Comparison of ENCODE assay signal across 15 cellular contexts in genomic region chr3:122184591-122184929, GRCh38. TPM values are rescaled to one million over a fixed set of nuclear protein-coding genes. Genes with fewer than 3 reads are reported as not detected.
A peak's percentile ranks its signal among the peaks of the same experiment; 100 is the strongest.
DNase-seq lines count a peak whose midpoint lies in the region; ATAC-seq, FAIRE-seq and TF ChIP-seq lines count a peak whose summit lies in the region.
"Had no signal": no experiment of that assay in that cellular context is flagged by ENCODE, and none has a peak within 500 bp of the region (broad histone marks: within the 10 kb centered on the region; RNA-seq: fewer than 3 reads in every experiment).

No MANE protein-coding gene starts in this region.

- H2AFZ ChIP-seq in GM12878 (ENCODE audit: control insufficient read depth, low read depth, low read length) (no peak overlapping the region; the same call in 1 of the 2 replicates), keratinocyte (ENCODE audit: control insufficient read depth, low read length) (no peak overlapping the region)

- intact Hi-C loops in GM12878 (cut with micrococcal nuclease; ENCODE audit: unreplicated experiment), result no loop called here

- peaks cover 0 to 9% of the 10 kb centered on the region in 2 experiments; a peak in 2 of 4 replicates for H3K27me3 ChIP-seq in GM12878 (replicated peaks in 1 of 2; ENCODE audit: control insufficient read depth in 2 of 2, insufficient read depth in 2 of 2, low read length in 1 of 2)
- peaks cover 46% of the 10 kb centered on the region for H3K27me3 ChIP-seq in keratinocyte (ENCODE audit: control insufficient read depth, extremely low read depth, insufficient read depth, low read length)
- H3K27me3 ChIP-seq: SJCRH30, uterus had no signal

- H4K20me1 ChIP-seq in GM12878 (ENCODE audit: control insufficient read depth, insufficient read depth), result no peaks in the 10 kb centered on the region
- no peaks in the 10 kb centered on the region for H4K20me1 ChIP-seq in keratinocyte (ENCODE audit: control insufficient read depth, extremely low read depth, insufficient read depth, low read length)

- TF ChIP-seq RAD21 in GM12878 (IDR thresholded peaks at IDR 0.05; ENCODE audit: insufficient read depth, low read depth, low read length), result no peak

- RAD21 ChIA-PET in GM12878 (lab: Charles Lee; ENCODE audit: unreplicated experiment), result interaction anchor here (1.3 to 1.5 kb wide), 2 partner anchors 49 to 72 kb away, joined by 3 to 6 read pairs; no protein-coding TSS in a partner anchor

- H3K79me2 ChIP-seq in GM12878 (ENCODE audit: control insufficient read depth, insufficient read depth, low read length), result no peaks in the 10 kb centered on the region
- H3K79me2 ChIP-seq in keratinocyte (ENCODE audit: control insufficient read depth, insufficient read depth, low read length), result no peaks in the 10 kb centered on the region

- 0 out of 2 replicates have a peak, but pooled peaks cover 4% of the 10 kb centered on the region for H3K4me1 ChIP-seq in GM12878 (ENCODE audit: control insufficient read depth, insufficient read depth, low read length)
- no peaks in the 10 kb centered on the region for H3K4me1 ChIP-seq in keratinocyte (ENCODE audit: control insufficient read depth, extremely low read depth, insufficient read depth, low read length)
- H3K4me1 ChIP-seq: SJCRH30, uterus had no signal

- H3K4me3 ChIP-seq in GM12878, result peak overlapping the region; percentile 59; the same call in 1 of the 2 replicates
- H3K4me3 ChIP-seq in keratinocyte (ENCODE audit: control insufficient read depth in 2 of 3, extremely low read depth in 1 of 3, insufficient read depth in 2 of 3, low read depth in 1 of 3, low read length in 3 of 3), result no peak overlapping the region
- H3K4me3 ChIP-seq: SJCRH30, uterus had no signal

- TF ChIP-seq CTCF in GM12878 (IDR thresholded peaks at IDR 0.05 in 2 of 3, conservative IDR thresholded peaks at IDR 0.05 in 1 of 3; ENCODE audit: control insufficient read depth in 2 of 3, extremely low read depth in 1 of 3, insufficient read depth in 1 of 3, low read depth in 3 of 3, low read length in 3 of 3), result no peak
- no peak for TF ChIP-seq CTCF in keratinocyte (optimal IDR thresholded peaks at IDR 0.05 in 1 of 3, IDR thresholded peaks at IDR 0.05 in 1 of 3, conservative IDR thresholded peaks at IDR 0.05 in 1 of 3; ENCODE audit: extremely low read depth in 1 of 3, insufficient read depth in 2 of 3, low read length in 3 of 3)
- TF ChIP-seq CTCF in D721Med (IDR thresholded peaks at IDR 0.05; ENCODE audit: insufficient read depth, missing control alignments), result no peak
- TF ChIP-seq CTCF in GM13976 (IDR thresholded peaks at IDR 0.05; ENCODE audit: borderline replicate concordance, control extremely low read depth, extremely low read depth, insufficient read depth, missing control alignments), result no peak

- no peak for DNase-seq in GM12878 (ENCODE audit: low read depth, low spot score)
- DNase-seq in keratinocyte (ENCODE audit: low read depth, low spot score), result no peak
- DNase-seq in retina, result peak; percentile 29
- no peak for DNase-seq in NCI-H2081 treated with DMSO at 0.1 percent for 48 hours (lab: John Stamatoyannopoulos, UW)
- DNase-seq in D721Med (ENCODE audit: insufficient read length, low spot score), result no peak
- DNase-seq in GM13976 (ENCODE audit: low spot score), result no peak
- DNase-seq: activated naive CD4-positive, alpha-beta T cell treated with Interleukin-2 at 50 U/mL for 16 hours; brain microvascular endothelial cell; SJCRH30; uterus had no signal

- TF ChIP-seq POLR2A in GM12878 (IDR thresholded peaks at IDR 0.05; ENCODE audit: low read depth, low read length), result no peak

- dilution Hi-C loops in keratinocyte (cut with MboI; ENCODE audit: extremely low pct_ligation_motif_present, low sequenced_read_pairs), result no loop called here

- POLR2A ChIA-PET in GM12878 (lab: Charles Lee), result no interaction called here

- H3K4me2 ChIP-seq in GM12878 (ENCODE audit: control insufficient read depth, insufficient read depth) (peak overlapping the region; percentile 12), keratinocyte (ENCODE audit: control insufficient read depth, extremely low read depth, insufficient read depth, low read depth, low read length) (peak overlapping the region; percentile 74)

- no peak overlapping the region for H3K27ac ChIP-seq in GM12878 (ENCODE audit: control insufficient read depth, insufficient read depth)
- H3K27ac ChIP-seq in keratinocyte (ENCODE audit: control insufficient read depth, insufficient read depth, low read length), result no peak overlapping the region
- H3K27ac ChIP-seq: brain microvascular endothelial cell, left lung, neutrophil, SJCRH30, uterus had no signal

- H3K9ac ChIP-seq in GM12878 (ENCODE audit: control insufficient read depth, insufficient read depth, low read length), result no peak overlapping the region
- no peak overlapping the region for H3K9ac ChIP-seq in keratinocyte (ENCODE audit: control insufficient read depth, extremely low read depth, insufficient read depth, low read length)

- no TSS peak for BruUV-seq in GM12878 (replicated peaks; lab: Mats Ljungman, UMichigan)

- H3K36me3 ChIP-seq in GM12878 (ENCODE audit: control insufficient read depth in 2 of 2, insufficient read depth in 2 of 2, low read length in 1 of 2), result no peaks in the 10 kb centered on the region
- H3K36me3 ChIP-seq in keratinocyte (ENCODE audit: control insufficient read depth in 2 of 2, extremely low read depth in 1 of 2, insufficient read depth in 2 of 2, low read length in 2 of 2), result no peaks in the 10 kb centered on the region
- H3K36me3 ChIP-seq: brain microvascular endothelial cell, left lung, neutrophil, SJCRH30, uterus had no signal

- H3K9me3 ChIP-seq in GM12878 (replicated peaks; ENCODE audit: control insufficient read depth, insufficient read depth, low read length) (no peaks in the 10 kb centered on the region), keratinocyte (ENCODE audit: control insufficient read depth, low read depth, low read length) (no peaks in the 10 kb centered on the region)
- H3K9me3 ChIP-seq: left lung, neutrophil, SJCRH30, uterus had no signal

- ATAC-seq in GM21723 (IDR thresholded peaks at IDR 0.05; ENCODE audit: unreplicated experiment) (peak; percentile 10), GM12878 (peak; percentile 29; the same call in 2 of the 3 replicates), HG03039 (IDR thresholded peaks at IDR 0.05; ENCODE audit: unreplicated experiment) (no peak)

- no peak for FAIRE-seq in GM12878 (lab: Jason Lieb, UNC)
- FAIRE-seq in keratinocyte (lab: Jason Lieb, UNC), result no peak
- no peak for FAIRE-seq in D721Med (lab: Jason Lieb, UNC)
- FAIRE-seq: HTR-8/SVneo had no signal

- CTCF ChIA-PET in GM12878 (lab: Yijun Ruan, JAX), result interaction anchor here (0.8 to 1.2 kb wide), 2 partner anchors 12 to 84 kb away, joined by 3 read pairs; no protein-coding TSS in a partner anchor

- in situ Hi-C loops in GM12878 (cut with MboI), result no loop called here
- in situ Hi-C loops in GM13976 (cut with MboI; ENCODE audit: low sequenced_read_pairs, unreplicated experiment), result no loop called here

- no peak for TF ChIP-seq EP300 in GM12878 (IDR thresholded peaks at IDR 0.05; ENCODE audit: borderline replicate concordance in 1 of 2, control insufficient read depth in 1 of 2, low read depth in 2 of 2, low read length in 2 of 2)

- H3K9me1 ChIP-seq in keratinocyte (ENCODE audit: control insufficient read depth, extremely low read depth, insufficient read depth, low read length), result no peaks in the 10 kb centered on the region

- SMC1A ChIA-PET in GM12878 (lab: Charles Lee; ENCODE audit: uncharacterized antibody, unreplicated experiment), result interaction anchor here (0.6 to 0.8 kb wide), 3 partner anchors 48 to 721 kb away, joined by 3 read pairs; no protein-coding TSS in a partner anchor

- WGBS in GM12878 (ENCODE audit: insufficient coverage, insufficient replicate concordance, low lambda C conversion rate, missing lambda C conversion rate), result 38% methylated on average over 19 of the region's 19 CpGs

RNA-seq across cellular contexts. Expression of gene CASR, which starts 1.1 kb away (rescaled TPM):
- 0.10 and 0.35 TPM in 2 replicates for total RNA-seq in GM12878 (2013; cell fraction: nucleolus; rRNA removed)
- total RNA-seq in GM12878 (2014; rRNA removed) (0.05 and 0.06 TPM in 2 replicates), GM12878 (2014; rRNA removed; fragmentation: Illumina TruSeq; extraction: Trizol) (0.04 and 0.05 TPM in 2 replicates), GM12878 (2021) (0.13 and 0.27 TPM in 2 replicates)
- 0.14 TPM for polyA plus RNA-seq in GM12878 (2011; ENCODE audit: low read depth)
- polyA plus RNA-seq in GM12878 (2011; rRNA removed) (0.07 and 0.22 TPM in 2 replicates), GM12878 (2014; fragmentation: Illumina TruSeq; extraction: Trizol) (0.13 and 0.81 TPM in 2 replicates), GM12878 (2014; fragmentation: Nextera tagmentation; extraction: Ambion mirVana) (under 1 TPM; 0.04 to 0.37 TPM), GM12878 (2014; rRNA removed) (0.08 and 0.09 TPM in 2 replicates), GM12878 (2016; fragmentation: Nextera tagmentation; extraction: Ambion mirVana) (under 1 TPM; 0.09 to 0.15 TPM), keratinocyte (0.01 TPM in 1 of 3 replicates, not detected in the others)
- polyA plus RNA-seq in GM12878 (2011; cell fraction: cytosol; rRNA removed), result 0.08 and 0.10 TPM in 2 replicates
- 0.19 and 0.25 TPM in 2 replicates for polyA plus RNA-seq in GM12878 (2011; cell fraction: nucleus; rRNA removed)
- 0.14 and 0.25 TPM in 2 replicates for polyA plus RNA-seq in GM12878 (2012)
- polyA minus RNA-seq in GM12878 (2011; rRNA and poly(A)+ RNA removed), result 0.21 and 0.29 TPM in 2 replicates
- polyA minus RNA-seq in GM12878 (2011; cell fraction: cytosol; rRNA and poly(A)+ RNA removed), result not detected in 2 replicates
- 0.19 and 0.24 TPM in 2 replicates for polyA minus RNA-seq in GM12878 (2011; cell fraction: nucleus; rRNA and poly(A)+ RNA removed)
- polyA plus RNA-seq in keratinocyte (2011; ENCODE audit: low read depth), result not detected
- not detected in 2 replicates for polyA plus RNA-seq in keratinocyte (2011; cell fraction: cytosol; rRNA removed)
- not detected in 2 replicates for polyA plus RNA-seq in keratinocyte (2011; cell fraction: nucleus; rRNA removed)
- polyA plus RNA-seq in keratinocyte (2012; ENCODE audit: low replicate concordance), result not detected in 2 replicates
- not detected in 3 replicates for polyA minus RNA-seq in keratinocyte
- not detected for polyA minus RNA-seq in keratinocyte (2011; cell fraction: cytosol; rRNA and poly(A)+ RNA removed)
- 0.08 and 0.11 TPM in 2 replicates for polyA minus RNA-seq in keratinocyte (2011; cell fraction: nucleus; rRNA and poly(A)+ RNA removed)
- total RNA-seq: SJCRH30, uterus had no signal
